8 cellular contexts compared by ENCODE assay signal in genomic region chr6:106702451-106703110, GRCh38.
DNase-seq lines count a peak whose midpoint lies in the region; ATAC-seq and TF ChIP-seq lines count a peak whose summit lies in the region.

No MANE protein-coding gene starts in this region.

- intact Hi-C loops in CD14-positive monocyte (cut with micrococcal nuclease) (no loop called here), adrenal gland (cut with DNase I) (no loop called here)

- no peak overlapping the region for H3K4me3 ChIP-seq in adrenal gland

- H3K27ac ChIP-seq in adrenal gland, result no peak overlapping the region

- H3K9me3 Mint-ChIP-seq in naive B cell (peaks cover 0 to 15% (median 7%) of the 10 kb centered on the region in 7 donors), CD14-positive monocyte (peaks cover 5 to 17% (median 13%) of the 10 kb centered on the region in 7 donors)

- no peaks in the 10 kb centered on the region for H3K27me3 ChIP-seq in adrenal gland

- peaks cover 7 to 8% of the 10 kb centered on the region in 2 donors for H3K36me3 Mint-ChIP-seq in naive B cell
- H3K36me3 Mint-ChIP-seq in CD14-positive monocyte, result no peaks in the 10 kb centered on the region

- no peaks in the 10 kb centered on the region for H3K36me3 ChIP-seq in adrenal gland (replicated peaks in 1 of 2)

- 54 to 59% (median 56%) methylated on average over 10 of the region's 10 CpGs for WGBS in adrenal gland, 4 donors

- H3K4me3 Mint-ChIP-seq in naive B cell (peak overlapping the region; percentile 68 to 86 (median 78)), CD14-positive monocyte (no peak overlapping the region)

- no peaks in the 10 kb centered on the region for H3K4me1 ChIP-seq in adrenal gland (replicated peaks in 1 of 2)

- peak; percentile 93 for DNase-seq in NCI-H2196 treated with DMSO at 0.1 percent for 48 hours (lab: John Stamatoyannopoulos, UW; ENCODE audit: unreplicated experiment)
- DNase-seq in naive B cell, result peak; percentile 75
- no peak for DNase-seq in CD14-positive monocyte (ENCODE audit: low spot score)
- no peak for DNase-seq in ecto neural progenitor cell (ENCODE audit: low spot score)
- no peak for DNase-seq in adrenal gland
- no peak for DNase-seq in activated effector memory CD4-positive, alpha-beta T cell treated with anti-CD3 and anti-CD28 coated beads, Interleukin-2, amount 50 U/mL, for 16 hours

- ATAC-seq in GM19043 (IDR thresholded peaks at IDR 0.05; ENCODE audit: low read depth, unreplicated experiment) (peak; percentile 97), HG03039 (IDR thresholded peaks at IDR 0.05; ENCODE audit: unreplicated experiment) (peak; percentile 81), naive B cell (ENCODE audit: low read depth in 2 of 2) (peak; percentile 96 to 99)

- H3K9me3 ChIP-seq in adrenal gland (replicated peaks in 1 of 3), result no peaks in the 10 kb centered on the region

- H3K27me3 Mint-ChIP-seq in naive B cell, result no peaks in the 10 kb centered on the region
- peaks cover 1 to 8% (median 7%) of the 10 kb centered on the region in 3 donors for H3K27me3 Mint-ChIP-seq in CD14-positive monocyte (ENCODE audit: low read depth in 3 of 3)

- peaks cover 62 to 89% (median 86%) of the 10 kb centered on the region in 3 donors for H3K4me1 Mint-ChIP-seq in naive B cell
- H3K4me1 Mint-ChIP-seq in CD14-positive monocyte, result peaks cover 5% of the 10 kb centered on the region

- no peak for TF ChIP-seq POLR2A in adrenal gland (IDR thresholded peaks at IDR 0.05)

- H3K27ac Mint-ChIP-seq in naive B cell (peak overlapping the region; percentile 90 to 97 (median 96)), CD14-positive monocyte (no peak overlapping the region)

- TF ChIP-seq CTCF in CD14-positive monocyte (IDR thresholded peaks at IDR 0.05) (no peak), adrenal gland (IDR thresholded peaks at IDR 0.05) (no peak)

Comparison
In these comparisons a context has a peak if more than half of its experiments do, and no peak if none do; other contexts are left out.
1. DNase-seq: peak in NCI-H2196 treated with DMSO at 0.1 percent for 48 hours (single experiment) and naive B cell (single experiment); none in CD14-positive monocyte (single experiment), ecto neural progenitor cell (single experiment), adrenal gland (0 of 7) and activated effector memory CD4-positive, alpha-beta T cell treated with anti-CD3 and anti-CD28 coated beads, Interleukin-2, amount 50 U/mL, for 16 hours (single experiment).
2. H3K27ac Mint-ChIP-seq: peak in naive B cell (6 of 6); none in CD14-positive monocyte (0 of 7).
3. H3K4me3 Mint-ChIP-seq: peak in naive B cell (8 of 8); none in CD14-positive monocyte (0 of 2).
4. Peak in every context shown above with its lines, with median percentiles within 50 percentile points of each other: ATAC-seq.